ENCODE assay signal across 1 cellular context in genomic region chr12:90695415-90695814, GRCh38.
TF ChIP-seq lines count a peak whose summit lies in the region.

No MANE protein-coding gene starts in this region.

TF ChIP-seq in HCT116, 20 proteins besides CTCF, POLR2A, EP300 and RAD21 (continued from another document):
- TF ChIP-seq REST (IDR thresholded peaks at IDR 0.05; ENCODE audit: low read depth), result no peak
- no peak for TF ChIP-seq SP1 (IDR thresholded peaks at IDR 0.05; ENCODE audit: low read depth)
- no peak for TF ChIP-seq CEBPB (IDR thresholded peaks at IDR 0.05; ENCODE audit: low read depth)
- no peak for TF ChIP-seq ZBTB33 (IDR thresholded peaks at IDR 0.05; ENCODE audit: extremely low read depth, insufficient replicate concordance, low read length)
- TF ChIP-seq EZH2 (IDR thresholded peaks at IDR 0.05), result no peak
- TF ChIP-seq YY1 (IDR thresholded peaks at IDR 0.05; ENCODE audit: extremely low read depth, insufficient replicate concordance, low read depth, low read length), result no peak
- TF ChIP-seq JUND (IDR thresholded peaks at IDR 0.05), result no peak
- no peak for TF ChIP-seq SIN3A (IDR thresholded peaks at IDR 0.05; ENCODE audit: low read depth)
- TF ChIP-seq MAX (IDR thresholded peaks at IDR 0.05), result no peak
- no peak for TF ChIP-seq ATF3 (IDR thresholded peaks at IDR 0.05)
- no peak for TF ChIP-seq EZH2phosphoT487 (IDR thresholded peaks at IDR 0.05; ENCODE audit: borderline replicate concordance)
